19 cellular contexts compared by ENCODE assay signal in genomic region chr3:126516936-126517290, GRCh38. TPM values are rescaled to one million over a fixed set of nuclear protein-coding genes. Genes with fewer than 3 reads are reported as not detected.
DNase-seq lines count a peak whose midpoint lies in the region; ATAC-seq, FAIRE-seq and TF ChIP-seq lines count a peak whose summit lies in the region.
"Had no signal": no experiment of that assay in that cellular context is flagged by ENCODE, and none has a peak within 500 bp of the region (broad histone marks: within the 10 kb centered on the region; RNA-seq: fewer than 3 reads in every experiment).

No MANE protein-coding gene starts in this region.

- FAIRE-seq in HepG2 (lab: Jason Lieb, UNC) (no peak), GM19239 (lab: Jason Lieb, UNC) (no peak)
- FAIRE-seq: GM12878, GM18507 had no signal

- H3K27me3 ChIP-seq in heart right ventricle (peaks cover 0 to 6% (median 0%) of the 10 kb centered on the region in 7 donors), HepG2 (ENCODE audit: control insufficient read depth in 1 of 2, insufficient read depth in 2 of 2, low read length in 2 of 2) (no peaks in the 10 kb centered on the region), osteoblast (ENCODE audit: insufficient read depth, low read length) (peaks cover 8% of the 10 kb centered on the region)
- H3K27me3 ChIP-seq: BLaER1 had no signal

- H3K4me1 ChIP-seq in heart right ventricle (peaks cover 0 to 9% (median 0%) of the 10 kb centered on the region in 9 donors), HepG2 (ENCODE audit: insufficient read depth, low read length) (peaks cover 55% of the 10 kb centered on the region), osteoblast (ENCODE audit: insufficient read depth, low read length) (no peaks in the 10 kb centered on the region)

- H3K4me2 ChIP-seq in HepG2 (ENCODE audit: low read depth, low read length) (peak overlapping the region; percentile 94), osteoblast (ENCODE audit: insufficient read depth, low read length) (no peak overlapping the region)
- H3K4me2 ChIP-seq: BLaER1 had no signal

- in situ Hi-C loops in HepG2 (cut with HindIII; ENCODE audit: extremely low pct_ligation_motif_present, low pct_unique_long_range_greater_than_20kb), result no loop called here

- H3K9me3 ChIP-seq in heart right ventricle, result no peaks in the 10 kb centered on the region
- H3K9me3 ChIP-seq in HepG2 (ENCODE audit: low read length), result no peaks in the 10 kb centered on the region
- H3K9me3 ChIP-seq in osteoblast (ENCODE audit: low read depth, low read length), result no peaks in the 10 kb centered on the region
- H3K9me3 ChIP-seq: BLaER1 had no signal

- H3K27ac ChIP-seq in heart right ventricle (no peak overlapping the region), HepG2 (ENCODE audit: extremely low read length, insufficient read depth, low read length) (peak overlapping the region; percentile 76), osteoblast (ENCODE audit: low read depth, low read length) (no peak overlapping the region)
- H3K27ac ChIP-seq: BLaER1 had no signal

- POLR2A ChIA-PET in HepG2 (lab: Yijun Ruan, JAX), result interaction anchor here (3.5 kb wide), 1 partner anchor 12 kb away, joined by 53 read pairs; no protein-coding TSS in a partner anchor

- ATAC-seq in Right ventricle myocardium inferior (no peak), heart right ventricle (no peak), HepG2 (peak; percentile 12)
- ATAC-seq: GM12878 had no signal

- TF ChIP-seq RAD21 in HepG2 (CRISPR knock-in tag; IDR thresholded peaks at IDR 0.05), result no peak

- no peaks in the 10 kb centered on the region for H3K79me2 ChIP-seq in HepG2 (ENCODE audit: insufficient read depth, low read length)
- H3K79me2 ChIP-seq in osteoblast (ENCODE audit: insufficient read depth, low read length), result no peaks in the 10 kb centered on the region

- no peaks in the 10 kb centered on the region for H4K20me1 ChIP-seq in HepG2 (ENCODE audit: insufficient read depth, low read length)
- H4K20me1 ChIP-seq in osteoblast (ENCODE audit: insufficient read depth, low read length), result no peaks in the 10 kb centered on the region
- H4K20me1 ChIP-seq: BLaER1 had no signal

- WGBS in heart right ventricle, 2 donors, result 85% methylated on average over 9 of the region's 9 CpGs
- WGBS in HepG2 (ENCODE audit: low lambda C conversion rate), result 4% methylated on average over 2 of the region's 9 CpGs

- TF ChIP-seq EP300 in HepG2 (IDR thresholded peaks at IDR 0.05; ENCODE audit: low read depth in 2 of 2, low read length in 2 of 2), result no peak
- no peak for TF ChIP-seq EP300 in HepG2 (CRISPR knock-in tag; IDR thresholded peaks at IDR 0.05; ENCODE audit: borderline replicate concordance)

- intact Hi-C loops in Right ventricle myocardium inferior (cut with DNase I) (no loop called here), heart right ventricle (cut with DNase I) (no loop called here), HepG2 (cut with micrococcal nuclease; ENCODE audit: unreplicated experiment) (loop anchor here (5.0 kb wide), 1 partner anchor 35 kb away; no protein-coding TSS in a partner anchor)

- TF ChIP-seq CTCF in heart right ventricle (IDR thresholded peaks at IDR 0.05) (no peak), HepG2 (CRISPR knock-in tag; IDR thresholded peaks at IDR 0.05) (no peak), osteoblast (IDR thresholded peaks at IDR 0.05; ENCODE audit: extremely low read depth, low read depth, low read length) (no peak)

- CTCF ChIA-PET in HepG2 (lab: Yijun Ruan, JAX; ENCODE audit: low intra/inter-chr PET ratio, low total read pairs), result no interaction called here

- no peak for TF ChIP-seq POLR2A in HepG2 (IDR thresholded peaks at IDR 0.05; ENCODE audit: insufficient read depth in 1 of 2, low read depth in 2 of 2, low read length in 2 of 2)

- H3K4me3 ChIP-seq in heart right ventricle (no peak overlapping the region), HepG2 (replicated peaks in 1 of 3; ENCODE audit: insufficient read depth in 1 of 3, low read depth in 2 of 3, low read length in 3 of 3) (peak overlapping the region; percentile 54 to 73 (median 61)), osteoblast (ENCODE audit: insufficient read depth, low read length) (no peak overlapping the region)
- H3K4me3 ChIP-seq: BLaER1, GM12878 had no signal

- DNase-seq in Right ventricle myocardium inferior (ENCODE audit: missing footprints) (peak; percentile 4), heart right ventricle (no peak), HepG2 (ENCODE audit: low spot score) (no peak), osteoblast (ENCODE audit: insufficient read length, low spot score, missing footprints) (peak; percentile 82), GM19239 (ENCODE audit: insufficient read length, low spot score) (no peak), GM19240 (ENCODE audit: insufficient read length, low spot score) (no peak), kidney tubule cell (ENCODE audit: low spot score) (no peak)
- DNase-seq: 8988T; AML-193; Calu3; CD4-positive, CD25-positive, alpha-beta regulatory T cell; DMS79; GOT3; H9 had no signal

- H2AFZ ChIP-seq in HepG2 (ENCODE audit: low read length) (no peak overlapping the region), osteoblast (ENCODE audit: low read length) (no peak overlapping the region)

- BruUV-seq in HepG2 (replicated peaks; lab: Mats Ljungman, UMichigan), result no TSS peak

- H3K36me3 ChIP-seq in heart right ventricle, result no peaks in the 10 kb centered on the region
- no peaks in the 10 kb centered on the region for H3K36me3 ChIP-seq in HepG2 (replicated peaks in 1 of 2; ENCODE audit: control insufficient read depth in 1 of 2, insufficient read depth in 2 of 2, low read length in 2 of 2)
- H3K36me3 ChIP-seq in osteoblast (ENCODE audit: insufficient read depth, low read length), result no peaks in the 10 kb centered on the region
- H3K36me3 ChIP-seq: BLaER1 had no signal

- peak overlapping the region; percentile 52 for H3K9ac ChIP-seq in HepG2 (ENCODE audit: insufficient read depth, low read depth, low read length)
- H3K9ac ChIP-seq: BLaER1 had no signal

RNA-seq across cellular contexts. Expression of gene UROC1, which starts 0.7 kb away (rescaled TPM):
- not detected for total RNA-seq in Right ventricle myocardium inferior
- not detected for total RNA-seq in heart right ventricle
- polyA plus RNA-seq in heart right ventricle, result under 1 TPM in 1 of 2 donors, not detected in 1; 0.01 TPM
- total RNA-seq in HepG2 (2016; rRNA removed; fragmentation: Illumina TruSeq; extraction: Trizol), result 0.71 and 0.74 TPM in 2 replicates
- total RNA-seq in HepG2 (2016; cell fraction: cytosol; rRNA removed; fragmentation: Illumina TruSeq; extraction: Trizol; ENCODE audit: low read depth), result 0.09 TPM in 1 of 2 replicates, not detected in the other
- total RNA-seq in HepG2 (2016; cell fraction: insoluble cytoplasmic fraction; rRNA removed; fragmentation: Illumina TruSeq; extraction: Trizol), result 0.39 and 0.97 TPM in 2 replicates
- 0.24 and 0.25 TPM in 2 replicates for total RNA-seq in HepG2 (2016; cell fraction: membrane; rRNA removed; fragmentation: Illumina TruSeq; extraction: Trizol)
- total RNA-seq in HepG2 (2016; cell fraction: nucleus; rRNA removed; fragmentation: Illumina TruSeq; extraction: Trizol), result 0.69 and 0.87 TPM in 2 replicates
- polyA plus RNA-seq in HepG2 (2011; rRNA removed), result 1.3 and 2.0 TPM in 2 replicates
- polyA plus RNA-seq in HepG2 (2011; cell fraction: cytosol; rRNA removed), result 0.65 and 0.95 TPM in 2 replicates
- polyA plus RNA-seq in HepG2 (2011; cell fraction: nucleus; rRNA removed), result 6.6 and 8.2 TPM in 2 replicates
- 1.1 and 2.5 TPM in 2 replicates for polyA plus RNA-seq in HepG2 (2012)
- polyA plus RNA-seq in HepG2 (2016; cell fraction: cytosol; fragmentation: Illumina TruSeq; extraction: Trizol; ENCODE audit: low read depth), result 0.12 and 0.17 TPM in 2 replicates
- 0.78 and 0.88 TPM in 2 replicates for polyA plus RNA-seq in HepG2 (2016; cell fraction: insoluble cytoplasmic fraction; fragmentation: Illumina TruSeq; extraction: Trizol; ENCODE audit: low read depth)
- polyA plus RNA-seq in HepG2 (2016; cell fraction: membrane; fragmentation: Illumina TruSeq; extraction: Trizol; ENCODE audit: low read depth), result 0.21 and 0.22 TPM in 2 replicates
- polyA plus RNA-seq in HepG2 (2016; cell fraction: nucleus; fragmentation: Illumina TruSeq; extraction: Trizol; ENCODE audit: insufficient read depth, low read depth), result 2.7 and 2.8 TPM in 2 replicates
- polyA minus RNA-seq in HepG2 (2011; rRNA and poly(A)+ RNA removed; ENCODE audit: low replicate concordance), result 2.2 TPM in 1 of 2 replicates, not detected in the other
- 0.53 and 0.59 TPM in 2 replicates for polyA minus RNA-seq in HepG2 (2011; cell fraction: cytosol; rRNA and poly(A)+ RNA removed)
- polyA minus RNA-seq in HepG2 (2011; cell fraction: nucleus; rRNA and poly(A)+ RNA removed), result 0.75 and 1.2 TPM in 2 replicates
- not detected in 2 replicates for total RNA-seq in osteoblast
- total RNA-seq: Calu3; CD4-positive, CD25-positive, alpha-beta regulatory T cell; G401; GM12878; H9 had no signal
- polyA plus RNA-seq: CD4-positive, CD25-positive, alpha-beta regulatory T cell had no signal

RNA-seq across cellular contexts. Expression of gene CHST13, which starts 7.0 kb away (rescaled TPM):
- 0.60 TPM for total RNA-seq in Right ventricle myocardium inferior
- total RNA-seq in heart right ventricle, result 1 to 10 TPM in 1 of 10 donors, under 1 TPM in 9; 0.15 to 1.2 (median 0.53) TPM
- polyA plus RNA-seq in heart right ventricle, result under 1 TPM; 0.12 to 0.15 TPM
- total RNA-seq in HepG2 (2016; rRNA removed; fragmentation: Illumina TruSeq; extraction: Trizol), result 16.1 and 43.1 TPM in 2 replicates
- total RNA-seq in HepG2 (2016; cell fraction: cytosol; rRNA removed; fragmentation: Illumina TruSeq; extraction: Trizol; ENCODE audit: low read depth), result 8.0 and 11.1 TPM in 2 replicates
- 15.2 and 40.9 TPM in 2 replicates for total RNA-seq in HepG2 (2016; cell fraction: insoluble cytoplasmic fraction; rRNA removed; fragmentation: Illumina TruSeq; extraction: Trizol)
- 18.0 and 22.7 TPM in 2 replicates for total RNA-seq in HepG2 (2016; cell fraction: membrane; rRNA removed; fragmentation: Illumina TruSeq; extraction: Trizol)
- 29.6 and 33.9 TPM in 2 replicates for total RNA-seq in HepG2 (2016; cell fraction: nucleus; rRNA removed; fragmentation: Illumina TruSeq; extraction: Trizol)
- polyA plus RNA-seq in HepG2 (2011; rRNA removed), result 32.0 and 50.7 TPM in 2 replicates
- 31.3 and 65.1 TPM in 2 replicates for polyA plus RNA-seq in HepG2 (2011; cell fraction: cytosol; rRNA removed)
- 65.1 and 66.5 TPM in 2 replicates for polyA plus RNA-seq in HepG2 (2011; cell fraction: nucleus; rRNA removed)
- polyA plus RNA-seq in HepG2 (2012), result 30.3 and 44.6 TPM in 2 replicates
- polyA plus RNA-seq in HepG2 (2016; cell fraction: cytosol; fragmentation: Illumina TruSeq; extraction: Trizol; ENCODE audit: low read depth), result 10.6 and 12.9 TPM in 2 replicates
- 21.1 and 21.2 TPM in 2 replicates for polyA plus RNA-seq in HepG2 (2016; cell fraction: insoluble cytoplasmic fraction; fragmentation: Illumina TruSeq; extraction: Trizol; ENCODE audit: low read depth)
- polyA plus RNA-seq in HepG2 (2016; cell fraction: membrane; fragmentation: Illumina TruSeq; extraction: Trizol; ENCODE audit: low read depth), result 18.9 and 20.1 TPM in 2 replicates
- 72.0 and 85.3 TPM in 2 replicates for polyA plus RNA-seq in HepG2 (2016; cell fraction: nucleus; fragmentation: Illumina TruSeq; extraction: Trizol; ENCODE audit: insufficient read depth, low read depth)
- polyA minus RNA-seq in HepG2 (2011; rRNA and poly(A)+ RNA removed; ENCODE audit: low replicate concordance), result 47.2 TPM in 1 of 2 replicates, not detected in the other
- 30.8 and 35.4 TPM in 2 replicates for polyA minus RNA-seq in HepG2 (2011; cell fraction: cytosol; rRNA and poly(A)+ RNA removed)
- 5.7 and 6.3 TPM in 2 replicates for polyA minus RNA-seq in HepG2 (2011; cell fraction: nucleus; rRNA and poly(A)+ RNA removed)
- total RNA-seq in osteoblast, result under 0.01 TPM in 1 of 2 replicates, not detected in the other
- total RNA-seq: CD4-positive, CD25-positive, alpha-beta regulatory T cell; GM12878; HT1080 had no signal
- polyA plus RNA-seq: CD4-positive, CD25-positive, alpha-beta regulatory T cell; GM12878 had no signal

RNA-seq across cellular contexts. Expression of gene ZXDC, which starts 41.2 kb away (rescaled TPM):
- total RNA-seq in Right ventricle myocardium inferior, result 15.9 TPM
- 10 to 100 TPM; 15.2 to 25.4 (median 19.7) TPM for total RNA-seq in heart right ventricle
- polyA plus RNA-seq in heart right ventricle, result 10 to 100 TPM in 1 of 2 donors, 1 to 10 TPM in 1; 6.6 to 14.3 TPM
- total RNA-seq in HepG2 (2016; rRNA removed; fragmentation: Illumina TruSeq; extraction: Trizol), result 14.7 and 21.2 TPM in 2 replicates
- total RNA-seq in HepG2 (2016; cell fraction: cytosol; rRNA removed; fragmentation: Illumina TruSeq; extraction: Trizol; ENCODE audit: low read depth), result 3.8 and 5.1 TPM in 2 replicates
- total RNA-seq in HepG2 (2016; cell fraction: insoluble cytoplasmic fraction; rRNA removed; fragmentation: Illumina TruSeq; extraction: Trizol), result 14.1 and 20.6 TPM in 2 replicates
- total RNA-seq in HepG2 (2016; cell fraction: membrane; rRNA removed; fragmentation: Illumina TruSeq; extraction: Trizol), result 8.3 and 8.6 TPM in 2 replicates
- total RNA-seq in HepG2 (2016; cell fraction: nucleus; rRNA removed; fragmentation: Illumina TruSeq; extraction: Trizol), result 34.2 and 37.1 TPM in 2 replicates
- polyA plus RNA-seq in HepG2 (2011; rRNA removed), result 17.6 and 22.1 TPM in 2 replicates
- 11.0 and 12.5 TPM in 2 replicates for polyA plus RNA-seq in HepG2 (2011; cell fraction: cytosol; rRNA removed)
- polyA plus RNA-seq in HepG2 (2011; cell fraction: nucleus; rRNA removed), result 66.1 and 66.9 TPM in 2 replicates
- polyA plus RNA-seq in HepG2 (2012), result 15.7 and 19.2 TPM in 2 replicates
- polyA plus RNA-seq in HepG2 (2016; cell fraction: cytosol; fragmentation: Illumina TruSeq; extraction: Trizol; ENCODE audit: low read depth), result 1.2 TPM in 2 replicates
- 9.6 and 12.3 TPM in 2 replicates for polyA plus RNA-seq in HepG2 (2016; cell fraction: insoluble cytoplasmic fraction; fragmentation: Illumina TruSeq; extraction: Trizol; ENCODE audit: low read depth)
- 2.8 TPM in 2 replicates for polyA plus RNA-seq in HepG2 (2016; cell fraction: membrane; fragmentation: Illumina TruSeq; extraction: Trizol; ENCODE audit: low read depth)
- polyA plus RNA-seq in HepG2 (2016; cell fraction: nucleus; fragmentation: Illumina TruSeq; extraction: Trizol; ENCODE audit: insufficient read depth, low read depth), result 46.7 and 52.0 TPM in 2 replicates
- 30.7 and 49.9 TPM in 2 replicates for polyA minus RNA-seq in HepG2 (2011; rRNA and poly(A)+ RNA removed; ENCODE audit: low replicate concordance)
- polyA minus RNA-seq in HepG2 (2011; cell fraction: cytosol; rRNA and poly(A)+ RNA removed), result 19.2 and 20.2 TPM in 2 replicates
- 69.8 and 75.6 TPM in 2 replicates for polyA minus RNA-seq in HepG2 (2011; cell fraction: nucleus; rRNA and poly(A)+ RNA removed)
- 26.8 and 27.1 TPM in 2 replicates for total RNA-seq in osteoblast

RNA-seq across cellular contexts. Expression of gene C3orf22, which starts 41.8 kb away (rescaled TPM):
- total RNA-seq in Right ventricle myocardium inferior (not detected), heart right ventricle (under 1 TPM in 1 of 10 donors, not detected in 9; 0.26 TPM), HepG2 (2016; rRNA removed; fragmentation: Illumina TruSeq; extraction: Trizol) (not detected in 2 replicates), osteoblast (not detected in 2 replicates)
- polyA plus RNA-seq in heart right ventricle (not detected), HepG2 (2011; rRNA removed) (not detected in 2 replicates)
- total RNA-seq in HepG2 (2016; cell fraction: cytosol; rRNA removed; fragmentation: Illumina TruSeq; extraction: Trizol; ENCODE audit: low read depth), result not detected in 2 replicates
- not detected in 2 replicates for total RNA-seq in HepG2 (2016; cell fraction: insoluble cytoplasmic fraction; rRNA removed; fragmentation: Illumina TruSeq; extraction: Trizol)
- total RNA-seq in HepG2 (2016; cell fraction: membrane; rRNA removed; fragmentation: Illumina TruSeq; extraction: Trizol), result not detected in 2 replicates
- total RNA-seq in HepG2 (2016; cell fraction: nucleus; rRNA removed; fragmentation: Illumina TruSeq; extraction: Trizol), result not detected in 2 replicates
- not detected in 2 replicates for polyA plus RNA-seq in HepG2 (2011; cell fraction: cytosol; rRNA removed)
- not detected in 2 replicates for polyA plus RNA-seq in HepG2 (2011; cell fraction: nucleus; rRNA removed)
- 0.15 and 0.17 TPM in 2 replicates for polyA plus RNA-seq in HepG2 (2012)
- not detected in 2 replicates for polyA plus RNA-seq in HepG2 (2016; cell fraction: cytosol; fragmentation: Illumina TruSeq; extraction: Trizol; ENCODE audit: low read depth)
- not detected in 2 replicates for polyA plus RNA-seq in HepG2 (2016; cell fraction: insoluble cytoplasmic fraction; fragmentation: Illumina TruSeq; extraction: Trizol; ENCODE audit: low read depth)
- polyA plus RNA-seq in HepG2 (2016; cell fraction: membrane; fragmentation: Illumina TruSeq; extraction: Trizol; ENCODE audit: low read depth), result not detected in 2 replicates
- polyA plus RNA-seq in HepG2 (2016; cell fraction: nucleus; fragmentation: Illumina TruSeq; extraction: Trizol; ENCODE audit: insufficient read depth, low read depth), result not detected in 2 replicates
- not detected in 2 replicates for polyA minus RNA-seq in HepG2 (2011; rRNA and poly(A)+ RNA removed; ENCODE audit: low replicate concordance)
- not detected in 2 replicates for polyA minus RNA-seq in HepG2 (2011; cell fraction: cytosol; rRNA and poly(A)+ RNA removed)
- not detected in 2 replicates for polyA minus RNA-seq in HepG2 (2011; cell fraction: nucleus; rRNA and poly(A)+ RNA removed)
- total RNA-seq: Calu3; CD4-positive, CD25-positive, alpha-beta regulatory T cell; G401; GM12878; H9; HT1080 had no signal
- polyA plus RNA-seq: CD4-positive, CD25-positive, alpha-beta regulatory T cell; GM12878 had no signal

Comparison
In these comparisons a context has a peak if more than half of its experiments do, and no peak if none do; other contexts are left out.
1. DNase-seq: peak in Right ventricle myocardium inferior (single experiment) and osteoblast (single experiment); none in heart right ventricle (0 of 2), HepG2 (single experiment), GM19239 (single experiment), GM19240 (single experiment) and kidney tubule cell (single experiment).
2. H3K4me3 ChIP-seq: peak in HepG2 (3 of 3); none in heart right ventricle (0 of 10) and osteoblast (single experiment).